In genomic region chr12:28909291-28909690, GRCh38 we compare ENCODE assay signal across 19 cellular contexts.
"Had no signal": no experiment of that assay in that cellular context is flagged by ENCODE, and none has a peak within 500 bp of the region (broad histone marks: within the 10 kb centered on the region; RNA-seq: fewer than 3 reads in every experiment).

No MANE protein-coding gene starts in this region.

- H3K4me2 ChIP-seq: hepatocyte had no signal

- H3K27me3 ChIP-seq: ascending aorta, gastroesophageal sphincter, hepatocyte, thyroid gland, vagina had no signal

- H3K4me3 ChIP-seq: ascending aorta, gastroesophageal sphincter, hepatocyte, thyroid gland, vagina had no signal

- H3K9me3 ChIP-seq: thyroid gland had no signal

- H3K27ac ChIP-seq: ascending aorta, gastroesophageal sphincter, hepatocyte, parathyroid adenoma, thyroid gland, vagina had no signal

- DNase-seq: activated CD4-positive, alpha-beta memory T cell treated with anti-CD3 and anti-CD28 coated beads for 36 hours; activated CD4-positive, alpha-beta T cell treated with anti-CD3 and anti-CD28 coated beads for 1 hour; activated gamma-delta T cell treated with Interleukin-2 at 50 U/mL for 16 hours; activated naive CD8-positive, alpha-beta T cell treated with anti-CD3 and anti-CD28 coated beads for 36 hours; activated T-cell treated with anti-CD3 and anti-CD28 coated beads, Interleukin-2, amount 50 U/mL, for 48 hours; central memory CD4-positive, alpha-beta T cell; dermis blood vessel endothelial cell; kidney glomerular epithelial cell; retina; small intestine; T-cell; T1000; thyroid gland had no signal

- ATAC-seq: esophagus mucosa, gastroesophageal sphincter, T-cell had no signal

- H3K79me2 ChIP-seq: hepatocyte, parathyroid adenoma had no signal

- H2AFZ ChIP-seq: hepatocyte, parathyroid adenoma had no signal

- H3K36me3 ChIP-seq: ascending aorta, gastroesophageal sphincter, thyroid gland, vagina had no signal

- H3K9ac ChIP-seq: parathyroid adenoma had no signal

- H3K4me1 ChIP-seq: ascending aorta, gastroesophageal sphincter, parathyroid adenoma, thyroid gland, vagina had no signal
